Comparison of ENCODE assay signal across 19 cellular contexts in the genomic region with DNA sequence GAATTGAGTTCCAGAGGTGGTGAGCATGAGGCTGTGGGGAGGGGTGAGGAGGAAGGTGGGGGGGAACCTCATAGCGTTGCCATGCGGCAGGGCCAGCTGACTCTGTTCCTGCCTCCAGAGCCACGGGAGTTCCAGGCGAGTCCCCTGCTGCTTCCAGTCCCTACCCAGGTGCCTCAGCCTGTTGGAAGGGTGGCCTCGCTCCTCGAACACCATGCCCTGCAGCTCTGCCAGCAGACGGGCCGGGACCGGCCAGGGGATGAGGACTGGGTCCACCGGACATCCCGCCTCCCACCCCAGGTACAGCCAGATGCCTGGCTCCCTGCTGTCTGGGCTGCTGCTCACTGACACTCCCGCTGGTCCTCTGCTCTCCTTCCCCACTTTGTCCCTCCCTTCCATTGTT. TPM values are rescaled to one million over a fixed set of nuclear protein-coding genes. Genes with fewer than 3 reads are reported as not detected.
DNase-seq lines count a peak whose midpoint lies in the region; ATAC-seq and TF ChIP-seq lines count a peak whose summit lies in the region.
"Had no signal": no experiment of that assay in that cellular context is flagged by ENCODE, and none has a peak within 500 bp of the region (broad histone marks: within the 10 kb centered on the region; RNA-seq: fewer than 3 reads in every experiment).

No MANE protein-coding gene starts in this region.

- H3K79me2 ChIP-seq in osteoblast (ENCODE audit: insufficient read depth, low read length), result no peaks in the 10 kb centered on the region

- WGBS in tibial nerve, 2 donors, result 86 to 87% methylated on average over 5 to 11 of the region's 12 CpGs

- CTCF ChIA-PET in RWPE1 (lab: Yijun Ruan, JAX), result no interaction called here

- H3K4me3 ChIP-seq in H7 (ENCODE audit: insufficient read depth, low read depth, low read length), result no peak overlapping the region
- H3K4me3 ChIP-seq in osteoblast (ENCODE audit: insufficient read depth, low read length), result no peak overlapping the region
- no peak overlapping the region for H3K4me3 ChIP-seq in tibial nerve
- H3K4me3 ChIP-seq: BLaER1 treated with 17β-estradiol and CSF1 and Interleukin-3, amounts not matched to agents 10 nM and 100 nM; GM12878; GM23338 had no signal

- no peaks in the 10 kb centered on the region for H3K4me1 ChIP-seq in osteoblast (ENCODE audit: insufficient read depth, low read length)
- no peaks in the 10 kb centered on the region for H3K4me1 ChIP-seq in tibial nerve

- DNase-seq in H7 (peak; percentile 31), RWPE1 (ENCODE audit: low spot score) (no peak), osteoblast (ENCODE audit: insufficient read length, low spot score, missing footprints) (peak; percentile 77), tibial nerve (ENCODE audit: low spot score in 2 of 2) (no peak), NCI-H69 (lab: John Stamatoyannopoulos, UW) (no peak)
- DNase-seq: CD8-positive, alpha-beta memory T cell; COR-L47; DMS 273 treated with DMSO at 0.1 percent for 48 hours; DMS53; DND-41; IMR-90 had no signal

- H3K27me3 ChIP-seq in H7 (ENCODE audit: control insufficient read depth, insufficient read depth, low read length) (no peaks in the 10 kb centered on the region), osteoblast (ENCODE audit: insufficient read depth, low read length) (no peaks in the 10 kb centered on the region), tibial nerve (no peaks in the 10 kb centered on the region)

- peak overlapping the region; percentile 19 for H3K27ac ChIP-seq in RWPE1
- H3K27ac ChIP-seq in osteoblast (ENCODE audit: low read depth, low read length), result no peak overlapping the region
- no peak overlapping the region for H3K27ac ChIP-seq in tibial nerve

- no peak for TF ChIP-seq CTCF in RWPE1 (conservative IDR thresholded peaks at IDR 0.05; ENCODE audit: low read depth)
- no peak for TF ChIP-seq CTCF in osteoblast (IDR thresholded peaks at IDR 0.05; ENCODE audit: extremely low read depth, low read depth, low read length)
- TF ChIP-seq CTCF in tibial nerve (IDR thresholded peaks at IDR 0.05), result no peak

- no peak for TF ChIP-seq EP300 in tibial nerve (IDR thresholded peaks at IDR 0.05)

- TF ChIP-seq POLR2A in tibial nerve (IDR thresholded peaks at IDR 0.05), result no peak

- H3K4me2 ChIP-seq in osteoblast (ENCODE audit: insufficient read depth, low read length), result no peak overlapping the region
- H3K4me2 ChIP-seq: GM23338 had no signal

- H3K9me3 ChIP-seq in osteoblast (ENCODE audit: low read depth, low read length), result no peaks in the 10 kb centered on the region
- no peaks in the 10 kb centered on the region for H3K9me3 ChIP-seq in tibial nerve
- H3K9me3 ChIP-seq: BLaER1 treated with 17β-estradiol and CSF1 and Interleukin-3, amounts not matched to agents 10 nM and 100 nM had no signal

- H4K20me1 ChIP-seq in osteoblast (ENCODE audit: insufficient read depth, low read length), result no peaks in the 10 kb centered on the region

- POLR2A ChIA-PET in RWPE1 (lab: Yijun Ruan, JAX; ENCODE audit: low non-redundant PET), result no interaction called here

- H2AFZ ChIP-seq in osteoblast (ENCODE audit: low read length), result no peak overlapping the region
- H2AFZ ChIP-seq: GM23338 had no signal

- H3K36me3 ChIP-seq in H7 (replicated peaks; ENCODE audit: control insufficient read depth, insufficient read depth, low read length) (no peaks in the 10 kb centered on the region), osteoblast (ENCODE audit: insufficient read depth, low read length) (peaks cover 6% of the 10 kb centered on the region), tibial nerve (peaks cover 0 to 61% (median 0%) of the 10 kb centered on the region in 3 donors)

- no peak for ATAC-seq in GM18867 (IDR thresholded peaks at IDR 0.05; ENCODE audit: unreplicated experiment)
- ATAC-seq: GM12878, GM23338, HCT116 had no signal

RNA-seq across cellular contexts. Expression of a gene that starts 7.9 kb away (rescaled TPM):
- 11.1 and 13.7 TPM in 2 replicates for total RNA-seq in H7 (2014; rRNA removed; shearing (Covaris generic))
- 13.3 and 15.6 TPM in 2 replicates for total RNA-seq in osteoblast
- total RNA-seq in tibial nerve, result 10 to 100 TPM; 10.5 to 20.7 (median 12.0) TPM

RNA-seq across cellular contexts. Expression of a gene that starts 10.0 kb away (rescaled TPM):
- total RNA-seq in H7 (2014; rRNA removed; shearing (Covaris generic)), result 0.55 and 2.1 TPM in 2 replicates
- total RNA-seq in osteoblast (not detected in 2 replicates), tibial nerve (1 to 10 TPM in 1 of 4 donors, under 1 TPM in 3; under 0.01 to 1.0 (median 0.40) TPM)
- total RNA-seq: A172, G401, IMR-90 had no signal

RNA-seq across cellular contexts. Expression of a gene that starts 21.3 kb away (rescaled TPM):
- total RNA-seq in H7 (2014; rRNA removed; shearing (Covaris generic)), result 0.14 and 0.37 TPM in 2 replicates
- total RNA-seq in osteoblast (not detected in 2 replicates), tibial nerve (under 1 TPM in 2 of 4 donors, not detected in 2; 0.20 to 0.42 TPM)
- total RNA-seq: A172, B cell, G401, IMR-90 had no signal

RNA-seq across cellular contexts. Expression of a gene that starts 26.4 kb away (rescaled TPM):
- total RNA-seq in H7 (2014; rRNA removed; shearing (Covaris generic)), result 8.9 and 16.4 TPM in 2 replicates
- total RNA-seq in osteoblast (3.2 and 4.0 TPM in 2 replicates), tibial nerve (10 to 100 TPM; 20.9 to 36.9 (median 27.1) TPM)

RNA-seq across cellular contexts. Expression of a gene that starts 43.2 kb away (rescaled TPM):
- 1.7 and 1.9 TPM in 2 replicates for total RNA-seq in H7 (2014; rRNA removed; shearing (Covaris generic))
- total RNA-seq in osteoblast, result 0.29 and 0.36 TPM in 2 replicates
- total RNA-seq in tibial nerve, result 1 to 10 TPM; 3.1 to 9.9 (median 7.7) TPM

Comparison
In these comparisons a context has a peak if more than half of its experiments do, and no peak if none do; other contexts are left out.
1. DNase-seq: peak in H7 (single experiment) and osteoblast (single experiment); none in RWPE1 (single experiment), tibial nerve (0 of 2) and NCI-H69 (single experiment).